1 cellular context compared by ENCODE assay signal in genomic region chr9:26888271-26888670, GRCh38.
TF ChIP-seq lines count a peak whose summit lies in the region.

No MANE protein-coding gene starts in this region.

TF ChIP-seq in WTC11, 78 proteins besides CTCF, POLR2A, EP300 and RAD21:
- no peak for TF ChIP-seq OVOL2 (CRISPR knock-in tag; IDR thresholded peaks at IDR 0.05; ENCODE audit: borderline replicate concordance)
- TF ChIP-seq NR2C2 (CRISPR knock-in tag; IDR thresholded peaks at IDR 0.05), result no peak
- TF ChIP-seq AFF4 (CRISPR knock-in tag; IDR thresholded peaks at IDR 0.05; ENCODE audit: borderline replicate concordance), result no peak
- TF ChIP-seq EMX1 (CRISPR knock-in tag; IDR thresholded peaks at IDR 0.05), result no peak
- TF ChIP-seq TEAD1 (CRISPR knock-in tag; IDR thresholded peaks at IDR 0.05), result no peak
- no peak for TF ChIP-seq CDX4 (CRISPR knock-in tag; IDR thresholded peaks at IDR 0.05; ENCODE audit: borderline replicate concordance)
- TF ChIP-seq HMGA2 (CRISPR knock-in tag; IDR thresholded peaks at IDR 0.05), result no peak
- no peak for TF ChIP-seq ELF4 (CRISPR knock-in tag; IDR thresholded peaks at IDR 0.05; ENCODE audit: low read depth)
- TF ChIP-seq TEAD4 (CRISPR knock-in tag; IDR thresholded peaks at IDR 0.05), result no peak
- no peak for TF ChIP-seq ATF6 (CRISPR knock-in tag; IDR thresholded peaks at IDR 0.05)
